In genomic region chr6:38938741-38939140, GRCh38 we compare ENCODE assay signal across 24 cellular contexts.
DNase-seq lines count a peak whose midpoint lies in the region; ATAC-seq, FAIRE-seq and TF ChIP-seq lines count a peak whose summit lies in the region.
"Had no signal": no experiment of that assay in that cellular context is flagged by ENCODE, and none has a peak within 500 bp of the region (broad histone marks: within the 10 kb centered on the region; RNA-seq: fewer than 3 reads in every experiment).

No MANE protein-coding gene starts in this region.

- H3K36me3 ChIP-seq in K562 (ENCODE audit: control insufficient read depth, insufficient read depth, low read length) = no peaks in the 10 kb centered on the region
- H3K36me3 ChIP-seq: BE2C, BLaER1 had no signal

- H3K27me3 ChIP-seq in K562 (ENCODE audit: control insufficient read depth in 2 of 2, insufficient read depth in 2 of 2, low read length in 2 of 2) = peaks cover 26 to 39% of the 10 kb centered on the region in 2 experiments
- H3K27me3 ChIP-seq: BLaER1 had no signal

- H3K79me2 ChIP-seq in K562 (ENCODE audit: control insufficient read depth, insufficient read depth, low read length) = no peaks in the 10 kb centered on the region

- H3K27ac Mint-ChIP-seq in activated CD8-positive, alpha-beta T cell treated with anti-CD3 and anti-CD28 coated beads for 36 hours = no peak overlapping the region
- no peak overlapping the region for H3K27ac Mint-ChIP-seq in activated CD8-positive, alpha-beta T cell treated with anti-CD3 and anti-CD28 coated beads, Interleukin-2, amount 10 ng/mL, durations not matched to agents 7 days and 5 days
- H3K27ac Mint-ChIP-seq in stimulated activated naive CD8-positive, alpha-beta T cell treated with anti-CD3 and anti-CD28 coated beads, Interleukin-15, amount 100 ng/mL, for 72 hours = no peak overlapping the region
- H3K27ac Mint-ChIP-seq in naive thymus-derived CD8-positive, alpha-beta T cell = no peak overlapping the region
- H3K27ac Mint-ChIP-seq: CD14-positive monocyte; CD8-positive, alpha-beta T cell had no signal

- POLR2A ChIA-PET in activated CD8-positive, alpha-beta T cell treated with anti-CD3 and anti-CD28 coated beads for 36 hours (lab: Charles Lee) = no interaction called here
- POLR2A ChIA-PET in activated CD8-positive, alpha-beta T cell treated with anti-CD3 and anti-CD28 coated beads, Interleukin-2, amount 10 ng/mL, durations not matched to agents 7 days and 5 days (lab: Charles Lee) = no interaction called here
- POLR2A ChIA-PET in K562 (lab: Yijun Ruan, JAX) = no interaction called here
- POLR2A ChIA-PET in naive thymus-derived CD8-positive, alpha-beta T cell (lab: Charles Lee) = no interaction called here

- intact Hi-C loops in activated CD8-positive, alpha-beta T cell treated with anti-CD3 and anti-CD28 coated beads for 36 hours (cut with micrococcal nuclease) = no loop called here
- intact Hi-C loops in K562 (cut with micrococcal nuclease) = no loop called here

- peak; percentile 44 for FAIRE-seq in K562 (lab: Jason Lieb, UNC)
- FAIRE-seq: A204.1, D721Med, G401.6, GM12891, GM19239 had no signal

- in situ Hi-C loops in K562 (cut with MboI) = no loop called here

- H3K27me3 Mint-ChIP-seq in activated CD8-positive, alpha-beta T cell treated with anti-CD3 and anti-CD28 coated beads for 36 hours = no peaks in the 10 kb centered on the region
- peaks cover 11% of the 10 kb centered on the region for H3K27me3 Mint-ChIP-seq in activated CD8-positive, alpha-beta T cell treated with anti-CD3 and anti-CD28 coated beads, Interleukin-2, amount 10 ng/mL, durations not matched to agents 7 days and 5 days (ENCODE audit: low read depth)
- H3K27me3 Mint-ChIP-seq in stimulated activated naive CD8-positive, alpha-beta T cell treated with anti-CD3 and anti-CD28 coated beads, Interleukin-15, amount 100 ng/mL, for 72 hours = no peaks in the 10 kb centered on the region
- H3K27me3 Mint-ChIP-seq in naive thymus-derived CD8-positive, alpha-beta T cell = peaks cover 0 to 4% (median 0%) of the 10 kb centered on the region in 5 donors
- H3K27me3 Mint-ChIP-seq: CD4-positive, alpha-beta T cell had no signal

- no peak overlapping the region for H3K9ac ChIP-seq in K562 (ENCODE audit: insufficient read depth in 1 of 2, low read depth in 2 of 2, low read length in 2 of 2)
- H3K9ac ChIP-seq: BLaER1 had no signal

- no peak for TF ChIP-seq CTCF in activated CD8-positive, alpha-beta T cell treated with anti-CD3 and anti-CD28 coated beads for 36 hours (IDR thresholded peaks at IDR 0.05)
- no peak for TF ChIP-seq CTCF in K562 (IDR thresholded peaks at IDR 0.05 in 2 of 3, conservative IDR thresholded peaks at IDR 0.05 in 1 of 3; ENCODE audit: insufficient read depth in 2 of 3, low read depth in 1 of 3, low read length in 3 of 3)

- H3K27ac ChIP-seq in K562 (ENCODE audit: extremely low read depth, low read depth, low read length) = no peak overlapping the region
- H3K27ac ChIP-seq: BLaER1 had no signal

- no peak for TF ChIP-seq RAD21 in K562 (CRISPR knock-in tag; conservative IDR thresholded peaks at IDR 0.05 in 1 of 2, IDR thresholded peaks at IDR 0.05 in 1 of 2)

- DNase-seq in activated CD8-positive, alpha-beta T cell treated with anti-CD3 and anti-CD28 coated beads for 36 hours = no peak
- no peak for DNase-seq in activated CD8-positive, alpha-beta T cell treated with anti-CD3 and anti-CD28 coated beads, Interleukin-2, amount 10 ng/mL, durations not matched to agents 7 days and 5 days
- DNase-seq in stimulated activated naive CD8-positive, alpha-beta T cell treated with anti-CD3 and anti-CD28 coated beads, Interleukin-15, Interleukin-2, amounts not matched to agents 100 U/mL and 50 U/mL, for 24 hours = no peak
- no peak for DNase-seq in stimulated activated naive CD8-positive, alpha-beta T cell treated with anti-CD3 and anti-CD28 coated beads, Interleukin-15, amount 100 ng/mL, for 72 hours
- no peak for DNase-seq in K562 (ENCODE audit: extremely low read depth in 1 of 4, low spot score in 3 of 4)
- DNase-seq in naive thymus-derived CD8-positive, alpha-beta T cell = no peak
- no peak for DNase-seq in HuH-7.5 (ENCODE audit: low spot score)
- DNase-seq: 8988T; ACHN; BE2C; C1 segment of cervical spinal cord; Caco-2; Calu3; CD4-positive, alpha-beta T cell; CD8-positive, alpha-beta T cell; DMS79 treated with DMSO at 0.1 percent for 48 hours; GF-D8 had no signal

- CTCF ChIA-PET in activated CD8-positive, alpha-beta T cell treated with anti-CD3 and anti-CD28 coated beads for 36 hours (lab: Charles Lee) = interaction anchor here (2.5 kb wide), 1 partner anchor 66 kb away, joined by 7 read pairs; no protein-coding TSS in a partner anchor
- CTCF ChIA-PET in activated CD8-positive, alpha-beta T cell treated with anti-CD3 and anti-CD28 coated beads, Interleukin-2, amount 10 ng/mL, durations not matched to agents 7 days and 5 days (lab: Charles Lee) = interaction anchor here (1.0 kb wide), 1 partner anchor 10 kb away, joined by 3 read pairs; no protein-coding TSS in a partner anchor
- CTCF ChIA-PET in K562 (lab: Yijun Ruan, JAX; ENCODE audit: low intra/inter-chr PET ratio) = no interaction called here

- no peaks in the 10 kb centered on the region for H3K36me3 Mint-ChIP-seq in activated CD8-positive, alpha-beta T cell treated with anti-CD3 and anti-CD28 coated beads for 36 hours (ENCODE audit: low read depth)
- H3K36me3 Mint-ChIP-seq in activated CD8-positive, alpha-beta T cell treated with anti-CD3 and anti-CD28 coated beads, Interleukin-2, amount 10 ng/mL, durations not matched to agents 7 days and 5 days (ENCODE audit: low read depth) = no peaks in the 10 kb centered on the region
- no peaks in the 10 kb centered on the region for H3K36me3 Mint-ChIP-seq in naive thymus-derived CD8-positive, alpha-beta T cell
- H3K36me3 Mint-ChIP-seq: CD14-positive monocyte; CD8-positive, alpha-beta T cell had no signal

- no TSS peak for BruUV-seq in K562 (replicated peaks; lab: Mats Ljungman, UMichigan)

- no peak overlapping the region for H2AFZ ChIP-seq in K562 (ENCODE audit: low read depth, low read length)

- no peak overlapping the region for H3K4me2 ChIP-seq in K562 (ENCODE audit: insufficient read depth, low read length)
- H3K4me2 ChIP-seq: BLaER1 had no signal

- TF ChIP-seq EP300 in K562 (IDR thresholded peaks at IDR 0.05; ENCODE audit: low read length) = no peak

- no peak for TF ChIP-seq POLR2A in K562 (conservative IDR thresholded peaks at IDR 0.05)

- 8% methylated on average over 3 of the region's 3 CpGs for WGBS in K562 (ENCODE audit: insufficient coverage, low coverage, missing lambda C conversion rate)

- H3K9me3 Mint-ChIP-seq in activated CD8-positive, alpha-beta T cell treated with anti-CD3 and anti-CD28 coated beads for 36 hours = no peaks in the 10 kb centered on the region
- no peaks in the 10 kb centered on the region for H3K9me3 Mint-ChIP-seq in activated CD8-positive, alpha-beta T cell treated with anti-CD3 and anti-CD28 coated beads, Interleukin-2, amount 10 ng/mL, durations not matched to agents 7 days and 5 days (ENCODE audit: insufficient read depth)
- H3K9me3 Mint-ChIP-seq in stimulated activated naive CD8-positive, alpha-beta T cell treated with anti-CD3 and anti-CD28 coated beads, Interleukin-15, amount 100 ng/mL, for 72 hours = no peaks in the 10 kb centered on the region
- H3K9me3 Mint-ChIP-seq in naive thymus-derived CD8-positive, alpha-beta T cell = peaks cover 0 to 3% (median 0%) of the 10 kb centered on the region in 9 donors
- H3K9me3 Mint-ChIP-seq: CD14-positive monocyte; CD4-positive, alpha-beta T cell; CD8-positive, alpha-beta T cell had no signal

- H3K4me3 ChIP-seq in K562 = no peak overlapping the region
- H3K4me3 ChIP-seq: BLaER1 had no signal

- no peaks in the 10 kb centered on the region for H3K9me3 ChIP-seq in K562 (replicated peaks; ENCODE audit: control insufficient read depth, insufficient read depth, low read depth, low read length)
- H3K9me3 ChIP-seq: BE2C, BLaER1, Caco-2 had no signal

- peak; percentile 55 for ATAC-seq in activated CD8-positive, alpha-beta T cell treated with anti-CD3 and anti-CD28 coated beads for 36 hours
- ATAC-seq in activated CD8-positive, alpha-beta T cell treated with anti-CD3 and anti-CD28 coated beads, Interleukin-2, amount 10 ng/mL, durations not matched to agents 7 days and 5 days = no peak
- ATAC-seq in stimulated activated naive CD8-positive, alpha-beta T cell treated with anti-CD3 and anti-CD28 coated beads, Interleukin-15, Interleukin-2, amounts not matched to agents 100 U/mL and 50 U/mL, for 24 hours = peak; percentile 81
- ATAC-seq in stimulated activated naive CD8-positive, alpha-beta T cell treated with anti-CD3 and anti-CD28 coated beads, Interleukin-15, amount 100 ng/mL, for 72 hours = no peak
- ATAC-seq in K562 = no peak
- ATAC-seq in naive thymus-derived CD8-positive, alpha-beta T cell = no peak
- ATAC-seq: CD8-positive, alpha-beta T cell had no signal

- no peak overlapping the region for H3K4me3 Mint-ChIP-seq in activated CD8-positive, alpha-beta T cell treated with anti-CD3 and anti-CD28 coated beads for 36 hours
- H3K4me3 Mint-ChIP-seq in activated CD8-positive, alpha-beta T cell treated with anti-CD3 and anti-CD28 coated beads, Interleukin-2, amount 10 ng/mL, durations not matched to agents 7 days and 5 days = no peak overlapping the region
- H3K4me3 Mint-ChIP-seq in stimulated activated naive CD8-positive, alpha-beta T cell treated with anti-CD3 and anti-CD28 coated beads, Interleukin-15, amount 100 ng/mL, for 72 hours = no peak overlapping the region
- H3K4me3 Mint-ChIP-seq in naive thymus-derived CD8-positive, alpha-beta T cell = no peak overlapping the region
- H3K4me3 Mint-ChIP-seq: CD14-positive monocyte; CD4-positive, alpha-beta T cell; CD8-positive, alpha-beta T cell had no signal

- no peaks in the 10 kb centered on the region for H3K9me1 ChIP-seq in K562 (ENCODE audit: control insufficient read depth, insufficient read depth, low read length)

- H4K20me1 ChIP-seq in K562 (replicated peaks; ENCODE audit: control insufficient read depth, insufficient read depth, low read length) = no peaks in the 10 kb centered on the region
- H4K20me1 ChIP-seq: BLaER1 had no signal

- H3K4me1 ChIP-seq in K562 (replicated peaks in 1 of 2; ENCODE audit: control insufficient read depth in 2 of 2, insufficient read depth in 2 of 2, low read length in 2 of 2) = no peaks in the 10 kb centered on the region
- H3K4me1 ChIP-seq: BE2C, BLaER1, Caco-2 had no signal

- H3K4me1 Mint-ChIP-seq in activated CD8-positive, alpha-beta T cell treated with anti-CD3 and anti-CD28 coated beads for 36 hours (ENCODE audit: low read depth) = peaks cover 3% of the 10 kb centered on the region
- no peaks in the 10 kb centered on the region for H3K4me1 Mint-ChIP-seq in activated CD8-positive, alpha-beta T cell treated with anti-CD3 and anti-CD28 coated beads, Interleukin-2, amount 10 ng/mL, durations not matched to agents 7 days and 5 days (ENCODE audit: low read depth)
- peaks cover 4% of the 10 kb centered on the region for H3K4me1 Mint-ChIP-seq in stimulated activated naive CD8-positive, alpha-beta T cell treated with anti-CD3 and anti-CD28 coated beads, Interleukin-15, amount 100 ng/mL, for 72 hours
- no peaks in the 10 kb centered on the region for H3K4me1 Mint-ChIP-seq in naive thymus-derived CD8-positive, alpha-beta T cell
- H3K4me1 Mint-ChIP-seq: CD14-positive monocyte had no signal

TF ChIP-seq in K562, 482 proteins besides CTCF, POLR2A, EP300 and RAD21 (continues in another document):
- TF ChIP-seq KLF1 (tag; IDR thresholded peaks at IDR 0.05) = no peak

Comparison
In these comparisons a context has a peak if more than half of its experiments do, and no peak if none do; other contexts are left out.
1. ATAC-seq: peak in activated CD8-positive, alpha-beta T cell treated with anti-CD3 and anti-CD28 coated beads for 36 hours (single experiment) and stimulated activated naive CD8-positive, alpha-beta T cell treated with anti-CD3 and anti-CD28 coated beads, Interleukin-15, Interleukin-2, amounts not matched to agents 100 U/mL and 50 U/mL, for 24 hours (single experiment); none in activated CD8-positive, alpha-beta T cell treated with anti-CD3 and anti-CD28 coated beads, Interleukin-2, amount 10 ng/mL, durations not matched to agents 7 days and 5 days (single experiment), stimulated activated naive CD8-positive, alpha-beta T cell treated with anti-CD3 and anti-CD28 coated beads, Interleukin-15, amount 100 ng/mL, for 72 hours (single experiment), K562 (single experiment) and naive thymus-derived CD8-positive, alpha-beta T cell (0 of 2).